20 cellular contexts compared by ENCODE assay signal in genomic region chr4:87941537-87942392, GRCh38. TPM values are rescaled to one million over a fixed set of nuclear protein-coding genes. Genes with fewer than 3 reads are reported as not detected.
A peak's percentile ranks its signal among the peaks of the same experiment; 100 is the strongest.
DNase-seq lines count a peak whose midpoint lies in the region; ATAC-seq, FAIRE-seq and TF ChIP-seq lines count a peak whose summit lies in the region.
"Had no signal": no experiment of that assay in that cellular context is flagged by ENCODE, and none has a peak within 500 bp of the region (broad histone marks: within the 10 kb centered on the region; RNA-seq: fewer than 3 reads in every experiment).

No MANE protein-coding gene starts in this region.

- peaks cover 2 to 4% of the 10 kb centered on the region in 2 experiments; a peak in 2 of 4 replicates for H3K9me3 ChIP-seq in H1 (ENCODE audit: insufficient read depth in 2 of 2, low read depth in 1 of 2, low read length in 1 of 2)
- H3K9me3 ChIP-seq in liver (ENCODE audit: control insufficient read depth in 4 of 4, low read length in 3 of 4) = no peaks in the 10 kb centered on the region
- H3K9me3 ChIP-seq: A549, BE2C had no signal

- TF ChIP-seq RAD21 in H1 (IDR thresholded peaks at IDR 0.05 in 1 of 2, conservative IDR thresholded peaks at IDR 0.05 in 1 of 2; ENCODE audit: low read depth in 2 of 2, low read length in 2 of 2) = no peak
- TF ChIP-seq RAD21 in liver (IDR thresholded peaks at IDR 0.05) = no peak

- H3K36me3 ChIP-seq in H1 (ENCODE audit: control insufficient read depth in 2 of 4, insufficient read depth in 4 of 4, low read length in 3 of 4) = peaks cover 0 to 6% (median under 1%) of the 10 kb centered on the region in 4 experiments; a peak in 3 of 8 replicates
- H3K36me3 ChIP-seq in liver (ENCODE audit: control insufficient read depth in 4 of 4, insufficient read depth in 3 of 4, low read depth in 1 of 4, low read length in 3 of 4) = no peaks in the 10 kb centered on the region
- H3K36me3 ChIP-seq: BE2C had no signal

- no peak overlapping the region for H3K23ac ChIP-seq in H1 (ENCODE audit: insufficient read length)

- H3K27ac ChIP-seq in H1 (ENCODE audit: low read depth, low read length) (no peak overlapping the region), liver (ENCODE audit: low read depth in 1 of 2, low read length in 2 of 2) (no peak overlapping the region)
- H3K27ac ChIP-seq: A549, C4-2B, HL-60 had no signal

- CTCF ChIA-PET in H1 (lab: Charles Lee; ENCODE audit: partially characterized antibody) = interaction anchor here (0.9 to 1.7 kb wide), 6 partner anchors 14 to 31 kb away, joined by 3 to 4 read pairs (median 3); no protein-coding TSS in a partner anchor

- H4K91ac ChIP-seq in H1 (replicated peaks; ENCODE audit: insufficient read length, low read length) = no peak overlapping the region

- no peak overlapping the region for H2AFZ ChIP-seq in H1 (ENCODE audit: low read length)

- H3K14ac ChIP-seq in H1 (ENCODE audit: insufficient read length) = no peak overlapping the region

- no peaks in the 10 kb centered on the region for H3K79me2 ChIP-seq in H1 (ENCODE audit: control insufficient read depth in 1 of 2, insufficient read depth in 2 of 2, low read length in 2 of 2)

- no peak for FAIRE-seq in H1 (lab: Jason Lieb, UNC)
- FAIRE-seq: A549, D721Med, GM12892, GM19239 had no signal

- peaks cover 0 to 3% (median 0%) of the 10 kb centered on the region in 4 experiments; a peak in 2 of 7 replicates for H3K4me1 ChIP-seq in H1 (replicated peaks in 1 of 4; ENCODE audit: control insufficient read depth in 3 of 4, insufficient read depth in 4 of 4, low read length in 3 of 4)
- no peaks in the 10 kb centered on the region for H3K4me1 ChIP-seq in liver (ENCODE audit: control insufficient read depth in 4 of 4, insufficient read depth in 4 of 4, low read length in 3 of 4)
- H3K4me1 ChIP-seq: A549, BE2C had no signal

- 54% methylated on average over 5 of the region's 5 CpGs; no CpG with 5 or more reads in 1 of the 2 experiments for WGBS in H1 (ENCODE audit: extremely low coverage in 1 of 2, insufficient coverage in 1 of 2, insufficient read length in 1 of 2, insufficient replicate concordance in 2 of 2, low coverage in 1 of 2, low lambda C conversion rate in 2 of 2, missing lambda C conversion rate in 1 of 2), 2 experiments
- 64% methylated on average over 5 of the region's 5 CpGs for WGBS in liver

- TF ChIP-seq EP300 in H1 (IDR thresholded peaks at IDR 0.05; ENCODE audit: borderline replicate concordance in 1 of 2, low read depth in 2 of 2, low read length in 2 of 2) = no peak

- no peak for ATAC-seq in GM18511 (IDR thresholded peaks at IDR 0.05; ENCODE audit: unreplicated experiment)
- ATAC-seq: A549 had no signal

- no peak overlapping the region for H2BK5ac ChIP-seq in H1 (ENCODE audit: low read depth, low read length)

- no peaks in the 10 kb centered on the region for H4K20me1 ChIP-seq in H1 (replicated peaks in 1 of 2; ENCODE audit: control insufficient read depth in 1 of 2, insufficient read depth in 2 of 2, low read length in 2 of 2)

- no peak overlapping the region for H2BK12ac ChIP-seq in H1 (ENCODE audit: low read depth, low read length)

- H3K27me3 ChIP-seq in H1 (replicated peaks in 1 of 4; ENCODE audit: control insufficient read depth in 3 of 4, extremely low read depth in 1 of 4, insufficient read depth in 3 of 4, low read length in 3 of 4) (no peaks in the 10 kb centered on the region), liver (ENCODE audit: control insufficient read depth in 4 of 4, insufficient read depth in 4 of 4, low read length in 3 of 4) (no peaks in the 10 kb centered on the region)

- H4K5ac ChIP-seq in H1 (ENCODE audit: insufficient read length, low read depth, low read length) = no peak overlapping the region

- peak; percentile 32 to 40; a peak in 2 of 3 replicates for TF ChIP-seq POLR2A in H1 (IDR thresholded peaks at IDR 0.05; ENCODE audit: control extremely low read depth in 1 of 2, low read depth in 2 of 2, low read length in 2 of 2)

- H4K8ac ChIP-seq in H1 (ENCODE audit: extremely low read depth, insufficient read depth, low read length) = no peak overlapping the region

- H3K23me2 ChIP-seq in H1 (ENCODE audit: low read depth, low read length) = no peaks in the 10 kb centered on the region

- H3K18ac ChIP-seq in H1 (ENCODE audit: extremely low read depth, low read length) = no peak overlapping the region

- H3K4ac ChIP-seq in H1 (replicated peaks; ENCODE audit: insufficient read length, low read depth, low read length) = no peak overlapping the region

- DNase-seq in HuH-7 (ENCODE audit: low spot score) (peak; percentile 9), H1 (ENCODE audit: low read depth in 1 of 2, low spot score in 2 of 2) (no peak), D341Med (ENCODE audit: low spot score) (no peak)
- no peak for DNase-seq in activated CD8-positive, alpha-beta memory T cell treated with anti-CD3 and anti-CD28 coated beads, Interleukin-2, amount 50 U/mL, for 4 hours
- DNase-seq: BE2C; CD4-positive, alpha-beta memory T cell; DMS153; DMS79 treated with DMSO at 0.1 percent for 48 hours; EL; GDM1; H7 had no signal

- no peak overlapping the region for H2BK120ac ChIP-seq in H1 (replicated peaks; ENCODE audit: low read depth, low read length)

- H3K79me1 ChIP-seq in H1 (ENCODE audit: low read depth, low read length) = no peaks in the 10 kb centered on the region

- no peak overlapping the region for H3K9ac ChIP-seq in H1 (replicated peaks in 1 of 4; ENCODE audit: extremely low read depth in 1 of 4, low read depth in 3 of 4, low read length in 3 of 4)
- H3K9ac ChIP-seq in liver (ENCODE audit: low read depth in 1 of 2, low read length in 2 of 2) = no peak overlapping the region

- no peak overlapping the region for H2AK5ac ChIP-seq in H1 (ENCODE audit: low read depth, low read length)

- H3K56ac ChIP-seq in H1 (replicated peaks; ENCODE audit: insufficient read length, low read depth, low read length) = no peak overlapping the region

- no peak overlapping the region for H2BK15ac ChIP-seq in H1 (ENCODE audit: low read length)

- POLR2A ChIA-PET in H1 (lab: Charles Lee; ENCODE audit: partially characterized antibody) = interaction anchor here (1.0 to 8.2 kb wide), 10 partner anchors 8 to 82 kb away, joined by 3 to 156 read pairs (median 5); no protein-coding TSS in a partner anchor

- H2BK20ac ChIP-seq in H1 (ENCODE audit: low read length) = no peak overlapping the region

- TF ChIP-seq CTCF in H1 (IDR thresholded peaks at IDR 0.05; ENCODE audit: control extremely low read depth in 1 of 3, insufficient read depth in 1 of 3, low read depth in 1 of 3, low read length in 3 of 3) = no peak
- TF ChIP-seq CTCF in liver (IDR thresholded peaks at IDR 0.05; ENCODE audit: low read depth, low read length, missing input control) = no peak

- H3K4me3 ChIP-seq in H1 (ENCODE audit: extremely low read depth in 1 of 4, insufficient read depth in 2 of 4, low read depth in 3 of 4, low read length in 4 of 4) (no peak overlapping the region), liver (ENCODE audit: low read depth in 1 of 3, low read length in 3 of 3) (no peak overlapping the region)
- H3K4me3 ChIP-seq: A549 had no signal

- no peak overlapping the region for H3K4me2 ChIP-seq in H1 (ENCODE audit: insufficient read depth in 1 of 2, low read depth in 2 of 2, low read length in 2 of 2)
- H3K4me2 ChIP-seq: A549 had no signal

TF ChIP-seq in H1, 55 proteins besides CTCF, POLR2A, EP300 and RAD21 (continues in another document):
- no peak for TF ChIP-seq SUZ12 (IDR thresholded peaks at IDR 0.05; ENCODE audit: low read length)
- TF ChIP-seq TAF7 (optimal IDR thresholded peaks at IDR 0.05; ENCODE audit: borderline replicate concordance, low read depth, low read length) = no peak
- TF ChIP-seq E2F6 (IDR thresholded peaks at IDR 0.05) = peak; percentile 14; the same call in 1 of the 2 replicates
- TF ChIP-seq RXRA (IDR thresholded peaks at IDR 0.05; ENCODE audit: insufficient read depth, low read depth, low read length) = no peak
- no peak for TF ChIP-seq CREB1 (IDR thresholded peaks at IDR 0.05)
- no peak for TF ChIP-seq KDM4A (IDR thresholded peaks at IDR 0.05; ENCODE audit: low read depth, low read length, severe bottlenecking)
- no peak for TF ChIP-seq CHD1 (IDR thresholded peaks at IDR 0.05; ENCODE audit: low read depth, low read length)
- no peak for TF ChIP-seq MAFK (IDR thresholded peaks at IDR 0.05; ENCODE audit: low read depth, low read length)

TF ChIP-seq in liver, 16 proteins besides CTCF, POLR2A, EP300 and RAD21:
- TF ChIP-seq HNF4A (conservative IDR thresholded peaks at IDR 0.05) (peak; percentile 26 to 52), GABPA (IDR thresholded peaks at IDR 0.05 in 1 of 2, conservative IDR thresholded peaks at IDR 0.05 in 1 of 2) (no peak)
TF ChIP-seq in liver: peak in this region for 1.

RNA-seq across cellular contexts. Expression of gene SPP1, which starts 33.7 kb away (rescaled TPM):
- 22.3 and 26.5 TPM in 2 replicates for total RNA-seq in H1 (2021; fragmentation: NEBNext Ultra II Directional; extraction: Animal tissue kit (Norgen Biotek cat#: 25700))
- 10.1 and 13.7 TPM in 2 replicates for polyA plus RNA-seq in H1 (2011; rRNA removed)
- polyA plus RNA-seq in H1 (2011; cell fraction: cytosol; rRNA removed) = 13.1 TPM
- polyA plus RNA-seq in H1 (2011; cell fraction: nucleus; rRNA removed) = 18.0 TPM
- polyA plus RNA-seq in H1 (2012, experiment 1 of 2) = 10.5 to 20.8 TPM (median 13.8 TPM) in 4 replicates
- polyA plus RNA-seq in H1 (2012, experiment 2 of 2) = 1.6 TPM
- 85.8 TPM for polyA plus RNA-seq in H1 (2013, experiment 1 of 2)
- 106 TPM for polyA plus RNA-seq in H1 (2013, experiment 2 of 2)
- polyA minus RNA-seq in H1 (2011; rRNA and poly(A)+ RNA removed) = 19.6 and 21.0 TPM in 2 replicates
- 5.9 TPM for polyA minus RNA-seq in H1 (2011; cell fraction: cytosol; rRNA and poly(A)+ RNA removed)
- 7.3 TPM for polyA minus RNA-seq in H1 (2011; cell fraction: nucleus; rRNA and poly(A)+ RNA removed)
- 10 to 100 TPM; 25.9 to 29.2 TPM for total RNA-seq in liver
- polyA plus RNA-seq in liver = 10 to 100 TPM; 10.5 to 80.2 TPM
- polyA plus RNA-seq: CD4-positive, alpha-beta memory T cell; IgD-negative memory B cell had no signal
